Comparison of ENCODE assay signal across 8 cellular contexts in the genomic region with DNA sequence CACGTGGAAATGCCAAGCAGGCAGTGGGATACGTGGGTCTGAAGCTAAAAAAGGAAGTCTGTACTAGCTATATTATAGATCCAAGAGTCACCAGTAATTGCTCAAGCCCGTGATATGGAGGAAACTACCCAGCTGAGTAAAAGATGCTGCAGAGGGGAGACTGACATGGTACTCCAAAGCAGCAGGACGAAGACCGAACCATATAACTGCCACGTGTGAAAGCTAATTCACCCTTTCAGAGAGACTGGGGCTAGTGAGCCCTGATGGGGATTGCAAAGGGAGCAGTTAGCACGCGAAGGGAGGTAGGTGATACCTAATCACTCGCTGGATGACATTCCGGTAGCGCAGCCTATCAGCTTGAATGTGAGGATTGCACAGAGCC. TPM values are rescaled to one million over a fixed set of nuclear protein-coding genes. Genes with fewer than 3 reads are reported as not detected.
DNase-seq lines count a peak whose midpoint lies in the region; ATAC-seq, FAIRE-seq and TF ChIP-seq lines count a peak whose summit lies in the region.

No MANE protein-coding gene starts in this region.

- ATAC-seq in GM21447 (IDR thresholded peaks at IDR 0.05; ENCODE audit: unreplicated experiment), result peak; percentile 22

- TF ChIP-seq POLR2A in prostate gland (IDR thresholded peaks at IDR 0.05), result no peak

- H3K27ac ChIP-seq in HUES6 (ENCODE audit: low read depth, low read length) (no peak overlapping the region), WERI-Rb-1 (peak overlapping the region; percentile 70), prostate gland (peak overlapping the region; percentile 86)

- under 1% methylated on average over 11 of the region's 11 CpGs for WGBS in prostate gland

- TF ChIP-seq CTCF in WERI-Rb-1 (IDR thresholded peaks at IDR 0.05; ENCODE audit: low read depth, low read length) (no peak), fibroblast of villous mesenchyme (IDR thresholded peaks at IDR 0.05; ENCODE audit: insufficient read depth, low read depth, low read length) (no peak), prostate gland (IDR thresholded peaks at IDR 0.05) (no peak)

- no peak for FAIRE-seq in HTR-8/SVneo (lab: Jason Lieb, UNC)

- no peak for DNase-seq in WERI-Rb-1
- DNase-seq in fibroblast of villous mesenchyme (ENCODE audit: low read depth), result no peak
- DNase-seq in prostate gland (ENCODE audit: low spot score), result no peak
- no peak for DNase-seq in NK-92 (lab: John Stamatoyannopoulos, UW; ENCODE audit: unreplicated experiment)
- no peak for DNase-seq in HTR-8/SVneo (ENCODE audit: insufficient read length, low spot score)

- intact Hi-C loops in prostate gland (cut with DNase I), result loop anchor here (5.0 to 10.0 kb wide), 2 partner anchors 67 to 759 kb away; no protein-coding TSS in a partner anchor

- H3K4me3 ChIP-seq in HUES6 (ENCODE audit: low read depth, low read length) (peak overlapping the region; percentile 82), WERI-Rb-1 (ENCODE audit: low read depth, low read length) (peak overlapping the region; percentile 74), fibroblast of villous mesenchyme (ENCODE audit: low read depth, low read length) (peak overlapping the region; percentile 68), prostate gland (peak overlapping the region; percentile 48 to 55)

- H3K9me3 ChIP-seq in ES-I3 (ENCODE audit: control insufficient read depth, insufficient read depth, low read length) (no peaks in the 10 kb centered on the region), HUES6 (ENCODE audit: control insufficient read depth, insufficient read depth, low read depth, low read length) (no peaks in the 10 kb centered on the region), WERI-Rb-1 (ENCODE audit: severe bottlenecking) (no peaks in the 10 kb centered on the region), prostate gland (no peaks in the 10 kb centered on the region)

- H3K36me3 ChIP-seq in ES-I3 (ENCODE audit: insufficient read depth, low read length), result peaks cover 14% of the 10 kb centered on the region
- peaks cover 34% of the 10 kb centered on the region for H3K36me3 ChIP-seq in HUES6 (ENCODE audit: control insufficient read depth, insufficient read depth, low read length)
- H3K36me3 ChIP-seq in WERI-Rb-1, result peaks cover 29% of the 10 kb centered on the region
- H3K36me3 ChIP-seq in prostate gland, result no peaks in the 10 kb centered on the region

- H3K9ac ChIP-seq in ES-I3 (ENCODE audit: low read depth, low read length) (peak overlapping the region; percentile 84), HUES6 (ENCODE audit: low read length) (peak overlapping the region; percentile 72)

- H3K27me3 ChIP-seq in HUES6 (ENCODE audit: control insufficient read depth, insufficient read depth, low read length) (no peaks in the 10 kb centered on the region), WERI-Rb-1 (ENCODE audit: insufficient read depth, low read depth, severe bottlenecking) (no peaks in the 10 kb centered on the region), prostate gland (replicated peaks; ENCODE audit: insufficient read depth) (no peaks in the 10 kb centered on the region)

- H3K4me1 ChIP-seq in ES-I3 (ENCODE audit: insufficient read depth, low read length), result peaks cover 3% of the 10 kb centered on the region
- H3K4me1 ChIP-seq in HUES6 (ENCODE audit: control insufficient read depth, insufficient read depth, low read length), result peaks cover 4% of the 10 kb centered on the region
- H3K4me1 ChIP-seq in prostate gland (replicated peaks), result no peaks in the 10 kb centered on the region

RNA-seq across cellular contexts. Expression of a gene that starts 0.3 kb away (rescaled TPM):
- total RNA-seq in fibroblast of villous mesenchyme, result 12.9 and 19.4 TPM in 2 replicates
- 10 to 100 TPM in 1 of 2 donors, 1 to 10 TPM in 1; 5.0 to 14.8 TPM for total RNA-seq in prostate gland

RNA-seq across cellular contexts. Expression of a gene that starts 0.8 kb away (rescaled TPM):
- 4.2 and 4.7 TPM in 2 replicates for total RNA-seq in fibroblast of villous mesenchyme
- 10 to 100 TPM in 1 of 2 donors, 1 to 10 TPM in 1; 4.2 to 10.1 TPM for total RNA-seq in prostate gland

RNA-seq across cellular contexts. Expression of a gene that starts 16.9 kb away (rescaled TPM):
- under 0.01 and 0.32 TPM in 2 replicates for total RNA-seq in fibroblast of villous mesenchyme
- 10 to 100 TPM in 1 of 2 donors, under 1 TPM in 1; 0.46 to 92.5 TPM for total RNA-seq in prostate gland

RNA-seq across cellular contexts. Expression of a gene that starts 24.8 kb away (rescaled TPM):
- total RNA-seq in fibroblast of villous mesenchyme (17.4 and 32.4 TPM in 2 replicates), prostate gland (10 to 100 TPM; 43.5 to 76.3 TPM)

RNA-seq across cellular contexts. Expression of a gene that starts 32.8 kb away (rescaled TPM):
- total RNA-seq in fibroblast of villous mesenchyme, result 0.32 and 0.86 TPM in 2 replicates
- 1 to 10 TPM in 1 of 2 donors, under 1 TPM in 1; 0.55 to 1.1 TPM for total RNA-seq in prostate gland
